12 cellular contexts compared by ENCODE assay signal in the genomic region with DNA sequence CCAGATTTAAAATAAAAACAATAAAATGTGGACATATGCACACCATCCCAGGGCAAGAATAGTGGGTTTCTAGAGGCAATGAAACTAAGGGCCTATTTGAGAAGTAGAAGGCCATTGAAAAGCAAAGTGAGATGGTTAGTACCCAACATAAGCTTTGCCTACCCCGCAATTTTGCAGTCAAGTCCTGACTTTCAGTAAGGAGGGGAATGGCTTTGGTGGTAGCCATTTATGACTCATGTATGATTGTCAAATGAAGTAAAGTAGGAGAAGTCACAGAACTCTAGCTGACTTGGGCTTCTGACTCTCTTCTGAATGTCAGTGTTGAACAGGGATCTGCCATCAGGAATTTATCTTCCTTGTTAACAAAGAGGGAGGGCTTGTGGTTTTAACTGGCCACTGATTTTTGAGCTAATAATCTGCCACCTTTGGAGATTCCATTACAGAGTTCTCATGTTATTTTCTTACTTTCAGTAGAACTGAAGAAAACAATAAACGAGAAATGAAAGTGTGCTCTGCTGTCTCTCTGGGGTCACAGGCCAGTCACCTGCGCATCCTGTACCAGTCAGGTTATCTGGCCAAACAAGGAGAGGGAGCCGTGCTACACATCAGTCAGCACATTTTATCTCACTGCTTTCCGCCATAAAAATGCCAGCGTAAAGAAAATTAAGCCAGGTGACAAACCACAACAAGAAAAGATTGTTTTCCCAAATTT.
DNase-seq lines count a peak whose midpoint lies in the region; ATAC-seq and FAIRE-seq lines count a peak whose summit lies in the region.
"Had no signal": no experiment of that assay in that cellular context is flagged by ENCODE, and none has a peak within 500 bp of the region (broad histone marks: within the 10 kb centered on the region; RNA-seq: fewer than 3 reads in every experiment).

No MANE protein-coding gene starts in this region.

- FAIRE-seq in RCC 7860 (lab: Jason Lieb, UNC) = no peak

- ATAC-seq in GM18858 (IDR thresholded peaks at IDR 0.05; ENCODE audit: unreplicated experiment) = peak; percentile 92
- ATAC-seq in GM21423 (IDR thresholded peaks at IDR 0.05; ENCODE audit: unreplicated experiment) = peak; percentile 89
- peak; percentile 81 for ATAC-seq in HG02981 (IDR thresholded peaks at IDR 0.05; ENCODE audit: unreplicated experiment)
- ATAC-seq in HG03575 (IDR thresholded peaks at IDR 0.05; ENCODE audit: extremely low read depth, insufficient number of reproducible peaks, low FRiP score, unreplicated experiment) = peak; percentile 76

- DNase-seq in RCC 7860 (ENCODE audit: low spot score) = no peak
- DNase-seq in NCI-H345 treated with DMSO at 0.1 percent for 48 hours (lab: John Stamatoyannopoulos, UW; ENCODE audit: unreplicated experiment) = no peak
- DNase-seq in AG08396 (ENCODE audit: low spot score) = no peak
- no peak for DNase-seq in hippocampal formation (lab: John Stamatoyannopoulos, UW)
- DNase-seq: activated CD4-positive, CD25-positive, alpha-beta regulatory T cell treated with anti-CD3 and anti-CD28 coated beads, Interleukin-2, amount 50 U/mL, for 72 hours; AML-193; H7; NCI-H510A had no signal
